ENCODE assay signal across 8 cellular contexts in the genomic region with DNA sequence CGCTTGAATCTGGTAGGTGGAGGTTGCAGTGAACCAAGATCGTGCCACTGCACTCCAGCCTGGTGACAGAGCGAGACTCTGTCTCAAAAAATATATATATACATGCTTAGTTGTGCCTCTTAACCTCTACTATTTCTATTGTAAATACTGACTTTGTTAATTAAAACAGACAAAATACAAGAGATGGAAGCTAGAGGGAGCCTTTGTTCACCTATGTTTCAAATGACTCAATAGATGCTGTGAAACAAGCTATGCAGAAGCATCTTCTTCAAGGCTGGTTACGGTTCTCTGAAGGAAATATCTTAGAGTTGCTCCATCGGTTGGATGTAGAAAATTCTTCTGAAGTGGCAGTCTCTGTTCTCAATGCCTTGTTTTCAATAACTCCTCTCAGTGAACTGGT. TPM values are rescaled to one million over a fixed set of nuclear protein-coding genes. Genes with fewer than 3 reads are reported as not detected.
DNase-seq lines count a peak whose midpoint lies in the region; ATAC-seq and TF ChIP-seq lines count a peak whose summit lies in the region.

No MANE protein-coding gene starts in this region.

- in situ Hi-C loops in Panc1 (cut with HindIII; ENCODE audit: low pct_unique_long_range_greater_than_20kb, low sequenced_read_pairs): no loop called here

- intact Hi-C loops in Panc1 (cut with micrococcal nuclease; ENCODE audit: unreplicated experiment) (loop anchor here (5.0 kb wide), 1 partner anchor 775 kb away; no protein-coding TSS in a partner anchor), mucosa of descending colon (cut with DNase I, micrococcal nuclease) (loop anchor here in 1 of 2 donors (5.0 kb wide), 1 partner anchor 550 kb away; no protein-coding TSS in a partner anchor)

- H3K4me2 ChIP-seq in DOHH2 (ENCODE audit: low read length): 0 out of 2 replicates have a peak overlapping the region, but pooled peaks have one; percentile 25

- peak; percentile 59 for ATAC-seq in GM19324 (IDR thresholded peaks at IDR 0.05; ENCODE audit: low FRiP score, unreplicated experiment)
- peak; percentile 84 for ATAC-seq in HG03342 (IDR thresholded peaks at IDR 0.05; ENCODE audit: unreplicated experiment)
- peak; percentile 71; the same call in 1 of the 2 replicates for ATAC-seq in Panc1
- ATAC-seq in mucosa of descending colon: peak; percentile 69

- H3K79me2 ChIP-seq in DOHH2 (ENCODE audit: control insufficient read depth, low read length): peaks cover 91% of the 10 kb centered on the region

- CTCF ChIA-PET in Panc1 (lab: Charles Lee): interaction anchor here (0.5 to 0.7 kb wide), 5 partner anchors 205 to 799 kb away, joined by 3 read pairs; a partner anchor contains a TSS

- no TSS peak for BruUV-seq in Panc1 (replicated peaks; lab: Mats Ljungman, UMichigan)

- H3K9me3 ChIP-seq in DOHH2 (ENCODE audit: control insufficient read depth, insufficient read depth, low read length) (no peaks in the 10 kb centered on the region), Panc1 (ENCODE audit: control insufficient read depth, insufficient read depth, low read depth, low read length) (no peaks in the 10 kb centered on the region), mucosa of descending colon (no peaks in the 10 kb centered on the region)

- H3K4me3 ChIP-seq in DOHH2 (ENCODE audit: low read length) (no peak overlapping the region), Panc1 (ENCODE audit: low read depth in 2 of 2, low read length in 2 of 2) (no peak overlapping the region), mucosa of descending colon (no peak overlapping the region)

- H3K27me3 ChIP-seq in DOHH2 (ENCODE audit: control insufficient read depth, low read length) (no peaks in the 10 kb centered on the region), Panc1 (ENCODE audit: control insufficient read depth, insufficient read depth, low read length) (no peaks in the 10 kb centered on the region)

- POLR2A ChIA-PET in Panc1 (lab: Charles Lee): no interaction called here

- peaks cover 16% of the 10 kb centered on the region; the same call in 1 of the 2 replicates for H3F3A ChIP-seq in DOHH2 (ENCODE audit: control insufficient read depth, insufficient read depth)

- H3K27ac ChIP-seq in DOHH2 (ENCODE audit: low read depth, low read length): no peak overlapping the region
- H3K27ac ChIP-seq in Panc1 (ENCODE audit: low read length): no peak overlapping the region

- peak; percentile 70 for TF ChIP-seq CTCF in DOHH2 (IDR thresholded peaks at IDR 0.05; ENCODE audit: low read depth, low read length, poor library complexity, severe bottlenecking)
- peak; percentile 59 for TF ChIP-seq CTCF in Panc1 (IDR thresholded peaks at IDR 0.05)
- TF ChIP-seq CTCF in mucosa of descending colon (IDR thresholded peaks at IDR 0.05): peak; percentile 25

- DNase-seq in Panc1 (ENCODE audit: low read depth, low spot score) (peak; percentile 25), dedifferentiated amniotic fluid mesenchymal stem cell (ENCODE audit: extremely low spot score) (peak; percentile 78), mucosa of descending colon (peak in 1 of 3 donors; percentile 12), epidermal melanocyte (ENCODE audit: insufficient read length, low spot score) (no peak)
- DNase-seq in stimulated activated CD4-positive, alpha-beta T cell treated with anti-CD3 and anti-CD28 coated beads, Interleukin-15, amount 100 ng/mL, for 24 hours: no peak

- H3K4me1 ChIP-seq in DOHH2 (ENCODE audit: control insufficient read depth, low read length): peaks cover 20% of the 10 kb centered on the region
- no peaks in the 10 kb centered on the region; the same call in 1 of the 2 replicates for H3K4me1 ChIP-seq in Panc1 (ENCODE audit: control insufficient read depth, insufficient read depth, low read length)
- no peaks in the 10 kb centered on the region for H3K4me1 ChIP-seq in mucosa of descending colon (ENCODE audit: low read depth)

- H3K9me2 ChIP-seq in DOHH2 (replicated peaks; ENCODE audit: control insufficient read depth, low read length): no peaks in the 10 kb centered on the region

- H4K20me1 ChIP-seq in DOHH2 (ENCODE audit: control insufficient read depth, insufficient read depth, low read depth, low read length): peaks cover 20% of the 10 kb centered on the region; the same call in 1 of the 2 replicates

- H3K36me3 ChIP-seq in DOHH2 (ENCODE audit: control insufficient read depth, low read length) (peaks cover 96% of the 10 kb centered on the region), Panc1 (ENCODE audit: control insufficient read depth, insufficient read depth, low read length) (peaks cover 16% of the 10 kb centered on the region; the same call in 1 of the 2 replicates), mucosa of descending colon (ENCODE audit: low read depth) (no peaks in the 10 kb centered on the region)

RNA-seq across cellular contexts. Expression of a gene that starts 6.2 kb away (rescaled TPM):
- 31.0 TPM for total RNA-seq in Panc1 (2021; ENCODE audit: unreplicated experiment)
- 7.0 TPM for polyA plus RNA-seq in Panc1 (2012; ENCODE audit: insufficient read length)
- 1 to 10 TPM; 3.0 to 9.7 (median 3.4) TPM for total RNA-seq in mucosa of descending colon

RNA-seq across cellular contexts. Expression of a gene that starts 6.5 kb away (rescaled TPM):
- total RNA-seq in Panc1 (2021; ENCODE audit: unreplicated experiment) (28.6 TPM), mucosa of descending colon (10 to 100 TPM; 32.1 to 38.6 (median 33.3) TPM)
- polyA plus RNA-seq in Panc1 (2012; ENCODE audit: insufficient read length): 8.8 TPM

RNA-seq across cellular contexts. Expression of a gene that starts 35.6 kb away (rescaled TPM):
- total RNA-seq in Panc1 (2021; ENCODE audit: unreplicated experiment) (0.03 TPM), mucosa of descending colon (under 1 TPM; 0.13 to 0.61 (median 0.41) TPM)
- not detected for polyA plus RNA-seq in Panc1 (2012; ENCODE audit: insufficient read length)

Comparison
In these comparisons a context has a peak if more than half of its experiments do, and no peak if none do; other contexts are left out.
1. DNase-seq: peak in Panc1 (single experiment) and dedifferentiated amniotic fluid mesenchymal stem cell (single experiment); none in stimulated activated CD4-positive, alpha-beta T cell treated with anti-CD3 and anti-CD28 coated beads, Interleukin-15, amount 100 ng/mL, for 24 hours (single experiment) and epidermal melanocyte (single experiment).
2. Peak in every context shown above with its lines, with median percentiles within 50 percentile points of each other: CTCF ChIP-seq and ATAC-seq.